ENCODE assay signal across 25 cellular contexts in the genomic region with DNA sequence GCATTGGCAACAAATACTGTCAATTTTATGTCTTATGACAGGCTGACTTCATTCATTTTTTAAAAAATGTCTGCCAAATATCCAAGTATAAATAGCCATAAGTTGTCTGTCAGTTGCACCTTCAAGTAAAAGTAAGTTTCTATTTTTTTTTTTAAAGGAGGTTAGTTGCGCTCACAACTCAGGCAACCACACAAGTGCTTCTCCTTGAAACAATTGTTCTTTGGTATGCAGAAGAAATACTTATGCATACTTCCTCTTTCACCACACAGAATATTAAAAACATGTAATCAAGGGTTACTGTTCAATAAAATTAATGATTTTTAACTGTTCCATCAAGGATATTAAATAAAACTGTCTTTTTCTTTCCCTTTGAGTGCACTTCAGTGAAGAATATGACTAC.
"Had no signal": no experiment of that assay in that cellular context is flagged by ENCODE, and none has a peak within 500 bp of the region (broad histone marks: within the 10 kb centered on the region; RNA-seq: fewer than 3 reads in every experiment).

No MANE protein-coding gene starts in this region.

- H3K4me3 Mint-ChIP-seq: activated B cell treated with CpG ODN at 0.5 μM for 24 hours; activated CD4-positive, alpha-beta memory T cell treated with anti-CD3 and anti-CD28 coated beads for 36 hours; activated CD4-positive, alpha-beta T cell treated with anti-CD3 and anti-CD28 coated beads, Interleukin-2, amount 10 ng/mL, durations not matched to agents 24 days and 14 days; activated naive CD4-positive, alpha-beta T cell treated with anti-CD3 and anti-CD28 coated beads for 36 hours; activated naive CD8-positive, alpha-beta T cell; activated T-cell treated with anti-CD3 and anti-CD28 coated beads, Interleukin-2, amount 50 U/mL, for 4 hours; activated T-helper 17 cell treated with anti-CD3 and anti-CD28 coated beads, Interleukin-2, amount 50 U/mL, for 72 hours; brain; central memory CD8-positive, alpha-beta T cell; T-helper 17 cell had no signal

- H3K27ac ChIP-seq: KMS-11, SJSA1 had no signal

- H3K9me3 ChIP-seq: SJSA1 had no signal

- H3K36me3 ChIP-seq: MG63, SJSA1 had no signal

- H3K4me3 ChIP-seq: MG63, SJSA1 had no signal

- H3K27ac Mint-ChIP-seq: activated B cell treated with CpG ODN at 0.5 μM for 24 hours; activated CD4-positive, alpha-beta memory T cell treated with anti-CD3 and anti-CD28 coated beads for 36 hours; activated CD4-positive, alpha-beta T cell treated with anti-CD3 and anti-CD28 coated beads, Interleukin-2, amount 10 ng/mL, durations not matched to agents 24 days and 14 days; activated naive CD4-positive, alpha-beta T cell treated with anti-CD3 and anti-CD28 coated beads for 36 hours; activated naive CD8-positive, alpha-beta T cell; activated T-helper 17 cell treated with anti-CD3 and anti-CD28 coated beads, Interleukin-2, amount 50 U/mL, for 72 hours; brain; T-helper 17 cell had no signal

- DNase-seq: activated B cell treated with CpG ODN at 0.5 μM for 24 hours; activated CD4-positive, alpha-beta memory T cell treated with anti-CD3 and anti-CD28 coated beads for 36 hours; activated CD4-positive, alpha-beta T cell treated with anti-CD3 and anti-CD28 coated beads for 1 hour; activated CD4-positive, alpha-beta T cell treated with anti-CD3 and anti-CD28 coated beads, Interleukin-2, amount 10 ng/mL, durations not matched to agents 24 days and 14 days; activated CD8-positive, alpha-beta memory T cell treated with anti-CD3 and anti-CD28 coated beads for 24 hours; activated gamma-delta T cell; activated naive CD4-positive, alpha-beta T cell treated with anti-CD3 and anti-CD28 coated beads for 36 hours; activated T-cell treated with anti-CD3 and anti-CD28 coated beads, Interleukin-2, amount 50 U/mL, for 4 hours; amygdala; MG63; NCI-H1092; NCI-H1417; NCI-H1694; NCI-H2029; NCI-H524; SHP77; T-helper 17 cell; T-helper 9 cell had no signal

- ATAC-seq: activated T-cell treated with anti-CD3 and anti-CD28 coated beads, Interleukin-2, amount 50 U/mL, for 4 hours; activated T-helper 17 cell treated with anti-CD3 and anti-CD28 coated beads, Interleukin-2, amount 50 U/mL, for 72 hours; SK-N-SH treated with all-trans-retinoic acid at 6 μM for 48 hours; T-helper 17 cell had no signal

- H3K4me1 Mint-ChIP-seq: central memory CD8-positive, alpha-beta T cell had no signal

- H3K4me1 ChIP-seq: SJSA1 had no signal

- H3K27me3 Mint-ChIP-seq: activated B cell treated with CpG ODN at 0.5 μM for 24 hours; activated CD4-positive, alpha-beta memory T cell treated with anti-CD3 and anti-CD28 coated beads for 36 hours; activated CD4-positive, alpha-beta T cell treated with anti-CD3 and anti-CD28 coated beads, Interleukin-2, amount 10 ng/mL, durations not matched to agents 24 days and 14 days; activated naive CD8-positive, alpha-beta T cell; activated T-helper 17 cell treated with anti-CD3 and anti-CD28 coated beads, Interleukin-2, amount 50 U/mL, for 72 hours; brain; central memory CD8-positive, alpha-beta T cell; T-helper 17 cell had no signal

- H3K4me2 ChIP-seq: KMS-11 had no signal

- H3K27me3 ChIP-seq: MG63, SJSA1 had no signal
